ENCODE assay signal across 3 cellular contexts in genomic region chr10:2414562-2414961, GRCh38.
TF ChIP-seq lines count a peak whose summit lies in the region.

No MANE protein-coding gene starts in this region.

TF ChIP-seq in A549, 52 proteins besides CTCF, POLR2A, EP300 and RAD21:
- TF ChIP-seq MAZ (IDR thresholded peaks at IDR 0.05; ENCODE audit: borderline replicate concordance, low read depth, low read length) (no peak), ZFP36 (IDR thresholded peaks at IDR 0.05; ENCODE audit: borderline replicate concordance, partially characterized antibody) (no peak), FOSB (CRISPR knock-in tag; IDR thresholded peaks at IDR 0.05) (no peak), PHF8 (IDR thresholded peaks at IDR 0.05; ENCODE audit: borderline replicate concordance, low read depth) (no peak), GATA3 (IDR thresholded peaks at IDR 0.05; ENCODE audit: borderline replicate concordance) (no peak), MAFK (IDR thresholded peaks at IDR 0.05; ENCODE audit: partially characterized antibody) (peak; percentile 78), ESRRA (IDR thresholded peaks at IDR 0.05; ENCODE audit: borderline replicate concordance, low read length) (no peak), KDM1A (IDR thresholded peaks at IDR 0.05; ENCODE audit: low read depth) (no peak)

TF ChIP-seq in IMR-90, 13 proteins besides CTCF, POLR2A, EP300 and RAD21:
- TF ChIP-seq MAFK (IDR thresholded peaks at IDR 0.05; ENCODE audit: low read depth, low read length), result peak; percentile 75
- TF ChIP-seq CHD1 (IDR thresholded peaks at IDR 0.05; ENCODE audit: low read depth, low read length), result no peak
- no peak for TF ChIP-seq SMC3 (IDR thresholded peaks at IDR 0.05; ENCODE audit: low read depth, low read length)
TF ChIP-seq in IMR-90: peak in this region for 1.

TF ChIP-seq in K562, 482 proteins besides CTCF, POLR2A, EP300 and RAD21:
- TF ChIP-seq MAFK (IDR thresholded peaks at IDR 0.05; ENCODE audit: low read length) (peak; percentile 49; the same call in 1 of the 2 replicates), CBFB (CRISPR knock-in tag; IDR thresholded peaks at IDR 0.05) (no peak), NFRKB (IDR thresholded peaks at IDR 0.05; ENCODE audit: low read depth) (no peak), ZNF316 (IDR thresholded peaks at IDR 0.05) (peak; percentile 83), ZSCAN29 (IDR thresholded peaks at IDR 0.05) (no peak), CAMTA2 (CRISPR knock-in tag; conservative IDR thresholded peaks at IDR 0.05) (no peak), C11orf30 (IDR thresholded peaks at IDR 0.05; ENCODE audit: low read depth) (peak; percentile 70), MAFF (IDR thresholded peaks at IDR 0.05; ENCODE audit: low read length) (peak; percentile 64; the same call in 1 of the 2 replicates), ZC3H11A (IDR thresholded peaks at IDR 0.05; ENCODE audit: low read depth, low read length) (no peak), MAFG (tag; conservative IDR thresholded peaks at IDR 0.05) (peak; percentile 57; the same call in 1 of the 2 replicates)
